In the genomic region with DNA sequence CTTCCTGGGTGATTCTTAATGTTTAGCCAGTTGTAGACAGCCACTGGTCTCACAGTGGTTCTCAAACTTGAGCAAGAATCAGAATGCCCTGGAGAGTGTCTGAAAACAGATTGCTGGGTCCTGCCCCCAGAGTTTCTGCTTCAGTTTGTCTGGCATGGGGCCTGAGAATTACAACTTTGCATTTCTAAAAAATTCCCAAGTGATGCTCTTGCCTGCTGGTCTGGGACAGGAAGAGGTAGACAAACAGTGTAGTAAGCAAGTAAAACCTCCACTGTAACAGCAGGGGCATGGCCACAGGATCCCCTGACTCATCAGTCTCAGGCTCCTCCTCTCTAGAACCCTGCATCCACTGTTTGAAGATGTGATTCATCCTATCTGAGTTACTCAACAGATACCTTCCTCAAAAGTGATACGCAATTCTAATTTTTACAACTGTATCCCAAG, we compare ENCODE assay signal across 1 cellular context.
TF ChIP-seq lines count a peak whose summit lies in the region.

No MANE protein-coding gene starts in this region.

TF ChIP-seq in WTC11, 78 proteins besides CTCF, POLR2A, EP300 and RAD21 (continued from another document):
- TF ChIP-seq, protein P1, sequence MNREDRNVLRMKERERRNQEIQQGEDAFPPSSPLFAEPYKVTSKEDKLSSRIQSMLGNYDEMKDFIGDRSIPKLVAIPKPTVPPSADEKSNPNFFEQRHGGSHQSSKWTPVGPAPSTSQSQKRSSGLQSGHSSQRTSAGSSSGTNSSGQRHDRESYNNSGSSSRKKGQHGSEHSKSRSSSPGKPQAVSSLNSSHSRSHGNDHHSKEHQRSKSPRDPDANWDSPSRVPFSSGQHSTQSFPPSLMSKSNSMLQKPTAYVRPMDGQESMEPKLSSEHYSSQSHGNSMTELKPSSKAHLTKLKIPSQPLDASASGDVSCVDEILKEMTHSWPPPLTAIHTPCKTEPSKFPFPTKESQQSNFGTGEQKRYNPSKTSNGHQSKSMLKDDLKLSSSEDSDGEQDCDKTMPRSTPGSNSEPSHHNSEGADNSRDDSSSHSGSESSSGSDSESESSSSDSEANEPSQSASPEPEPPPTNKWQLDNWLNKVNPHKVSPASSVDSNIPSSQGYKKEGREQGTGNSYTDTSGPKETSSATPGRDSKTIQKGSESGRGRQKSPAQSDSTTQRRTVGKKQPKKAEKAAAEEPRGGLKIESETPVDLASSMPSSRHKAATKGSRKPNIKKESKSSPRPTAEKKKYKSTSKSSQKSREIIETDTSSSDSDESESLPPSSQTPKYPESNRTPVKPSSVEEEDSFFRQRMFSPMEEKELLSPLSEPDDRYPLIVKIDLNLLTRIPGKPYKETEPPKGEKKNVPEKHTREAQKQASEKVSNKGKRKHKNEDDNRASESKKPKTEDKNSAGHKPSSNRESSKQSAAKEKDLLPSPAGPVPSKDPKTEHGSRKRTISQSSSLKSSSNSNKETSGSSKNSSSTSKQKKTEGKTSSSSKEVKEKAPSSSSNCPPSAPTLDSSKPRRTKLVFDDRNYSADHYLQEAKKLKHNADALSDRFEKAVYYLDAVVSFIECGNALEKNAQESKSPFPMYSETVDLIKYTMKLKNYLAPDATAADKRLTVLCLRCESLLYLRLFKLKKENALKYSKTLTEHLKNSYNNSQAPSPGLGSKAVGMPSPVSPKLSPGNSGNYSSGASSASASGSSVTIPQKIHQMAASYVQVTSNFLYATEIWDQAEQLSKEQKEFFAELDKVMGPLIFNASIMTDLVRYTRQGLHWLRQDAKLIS (CRISPR knock-in tag; IDR thresholded peaks at IDR 0.05; ENCODE audit: borderline replicate concordance), result no peak
- TF ChIP-seq, protein P2, sequence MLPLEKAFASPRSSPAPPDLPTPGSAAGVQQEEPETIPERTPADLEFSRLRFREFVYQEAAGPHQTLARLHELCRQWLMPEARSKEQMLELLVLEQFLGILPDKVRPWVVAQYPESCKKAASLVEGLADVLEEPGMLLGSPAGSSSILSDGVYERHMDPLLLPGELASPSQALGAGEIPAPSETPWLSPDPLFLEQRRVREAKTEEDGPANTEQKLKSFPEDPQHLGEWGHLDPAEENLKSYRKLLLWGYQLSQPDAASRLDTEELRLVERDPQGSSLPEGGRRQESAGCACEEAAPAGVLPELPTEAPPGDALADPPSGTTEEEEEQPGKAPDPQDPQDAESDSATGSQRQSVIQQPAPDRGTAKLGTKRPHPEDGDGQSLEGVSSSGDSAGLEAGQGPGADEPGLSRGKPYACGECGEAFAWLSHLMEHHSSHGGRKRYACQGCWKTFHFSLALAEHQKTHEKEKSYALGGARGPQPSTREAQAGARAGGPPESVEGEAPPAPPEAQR (CRISPR knock-in tag; IDR thresholded peaks at IDR 0.05), result no peak
- no peak for TF ChIP-seq CBFB (CRISPR knock-in tag; IDR thresholded peaks at IDR 0.05; ENCODE audit: low read depth)
- TF ChIP-seq ESRRA (CRISPR knock-in tag; IDR thresholded peaks at IDR 0.05; ENCODE audit: borderline replicate concordance), result no peak
- TF ChIP-seq ZNF671 (CRISPR knock-in tag; IDR thresholded peaks at IDR 0.05), result no peak
- TF ChIP-seq, protein P3, sequence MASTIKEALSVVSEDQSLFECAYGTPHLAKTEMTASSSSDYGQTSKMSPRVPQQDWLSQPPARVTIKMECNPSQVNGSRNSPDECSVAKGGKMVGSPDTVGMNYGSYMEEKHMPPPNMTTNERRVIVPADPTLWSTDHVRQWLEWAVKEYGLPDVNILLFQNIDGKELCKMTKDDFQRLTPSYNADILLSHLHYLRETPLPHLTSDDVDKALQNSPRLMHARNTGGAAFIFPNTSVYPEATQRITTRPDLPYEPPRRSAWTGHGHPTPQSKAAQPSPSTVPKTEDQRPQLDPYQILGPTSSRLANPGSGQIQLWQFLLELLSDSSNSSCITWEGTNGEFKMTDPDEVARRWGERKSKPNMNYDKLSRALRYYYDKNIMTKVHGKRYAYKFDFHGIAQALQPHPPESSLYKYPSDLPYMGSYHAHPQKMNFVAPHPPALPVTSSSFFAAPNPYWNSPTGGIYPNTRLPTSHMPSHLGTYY (CRISPR knock-in tag; IDR thresholded peaks at IDR 0.05), result no peak
TF ChIP-seq in WTC11: peak in this region for 0.
